Comparison of ENCODE assay signal across 8 cellular contexts in the genomic region with DNA sequence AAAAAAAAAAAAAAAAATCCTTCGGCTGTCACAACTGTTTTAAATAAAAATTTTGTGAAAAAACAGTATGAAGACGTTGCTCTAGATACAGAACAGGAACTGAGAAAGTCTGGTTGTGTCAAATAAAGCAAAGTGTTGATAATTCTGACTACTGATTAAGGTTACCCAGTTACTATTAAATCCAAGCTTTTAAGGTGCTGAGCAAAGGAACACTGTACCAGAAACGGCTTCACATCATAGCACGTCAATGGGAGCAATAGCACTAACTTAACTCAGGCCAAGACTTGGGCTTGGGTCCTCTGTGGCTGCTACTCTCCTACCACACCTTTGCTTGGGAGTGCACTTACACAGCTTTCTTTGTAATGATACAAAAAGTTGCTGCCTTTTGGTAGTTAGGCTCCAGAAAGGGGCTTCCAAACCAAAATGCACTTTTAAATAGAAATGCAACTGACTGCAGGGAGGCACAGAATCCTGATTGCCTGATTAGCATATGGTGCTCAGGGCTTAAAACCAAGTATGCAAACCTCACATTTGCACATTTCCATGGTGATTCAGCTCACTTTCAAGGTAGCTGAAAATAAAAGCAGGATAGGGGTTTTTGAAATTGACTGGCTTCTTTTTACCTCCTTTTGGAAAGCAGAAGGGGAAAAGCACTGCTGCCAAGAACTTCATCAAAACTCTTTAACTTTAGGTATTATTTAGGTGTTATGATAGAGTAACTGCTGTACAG. TPM values are rescaled to one million over a fixed set of nuclear protein-coding genes. Genes with fewer than 3 reads are reported as not detected.
A peak's percentile ranks its signal among the peaks of the same experiment; 100 is the strongest.
DNase-seq lines count a peak whose midpoint lies in the region; ATAC-seq and TF ChIP-seq lines count a peak whose summit lies in the region.
"Had no signal": no experiment of that assay in that cellular context is flagged by ENCODE, and none has a peak within 500 bp of the region (broad histone marks: within the 10 kb centered on the region; RNA-seq: fewer than 3 reads in every experiment).

No MANE protein-coding gene starts in this region.

- peak; percentile 10 for ATAC-seq in T-helper 17 cell
- ATAC-seq in stimulated activated memory B cell treated with anti-CD40 and anti-IgM and Interleukin-4, amounts not matched to agents 10 μg/mL and 1 μg/mL and 100 μg/mL, for 72 hours: peak; percentile 67

- peak; percentile 46 for TF ChIP-seq POLR2A in GM19099 (IDR thresholded peaks at IDR 0.05; ENCODE audit: extremely low read depth, insufficient read length, low read depth)

- H3K4me1 Mint-ChIP-seq in T-helper 17 cell: peaks cover 54% of the 10 kb centered on the region
- H3K4me1 Mint-ChIP-seq in stimulated activated memory B cell treated with anti-CD40 and anti-IgM and Interleukin-4, amounts not matched to agents 10 μg/mL and 1 μg/mL and 100 μg/mL, for 72 hours: peaks cover 52% of the 10 kb centered on the region

- peak overlapping the region; percentile 0 for H3K4me3 ChIP-seq in fibroblast of the aortic adventitia (ENCODE audit: low read depth, low read length)

- peak overlapping the region; percentile 99 for H3K27ac Mint-ChIP-seq in T-helper 17 cell
- peak overlapping the region; percentile 95 for H3K27ac Mint-ChIP-seq in stimulated activated memory B cell treated with anti-CD40 and anti-IgM and Interleukin-4, amounts not matched to agents 10 μg/mL and 1 μg/mL and 100 μg/mL, for 72 hours

- peaks cover 9% of the 10 kb centered on the region for H3K9me3 ChIP-seq in T-helper 17 cell (ENCODE audit: control insufficient read depth, low read length, poor library complexity, severe bottlenecking)

- DNase-seq in T-helper 17 cell (no peak), fibroblast of the aortic adventitia (ENCODE audit: low read depth) (no peak), HuH-7 (ENCODE audit: low spot score) (no peak), GM03348 (ENCODE audit: low spot score) (no peak), DMS153 (lab: John Stamatoyannopoulos, UW) (no peak)

- H3K27me3 Mint-ChIP-seq in T-helper 17 cell: no peaks in the 10 kb centered on the region
- no peaks in the 10 kb centered on the region for H3K27me3 Mint-ChIP-seq in stimulated activated memory B cell treated with anti-CD40 and anti-IgM and Interleukin-4, amounts not matched to agents 10 μg/mL and 1 μg/mL and 100 μg/mL, for 72 hours

- no peaks in the 10 kb centered on the region for H3K9me3 Mint-ChIP-seq in stimulated activated memory B cell treated with anti-CD40 and anti-IgM and Interleukin-4, amounts not matched to agents 10 μg/mL and 1 μg/mL and 100 μg/mL, for 72 hours

- TF ChIP-seq CTCF in fibroblast of the aortic adventitia (IDR thresholded peaks at IDR 0.05; ENCODE audit: insufficient read depth, low read length): no peak

- peak overlapping the region; percentile 94 for H3K4me3 Mint-ChIP-seq in T-helper 17 cell
- peak overlapping the region; percentile 66 for H3K4me3 Mint-ChIP-seq in stimulated activated memory B cell treated with anti-CD40 and anti-IgM and Interleukin-4, amounts not matched to agents 10 μg/mL and 1 μg/mL and 100 μg/mL, for 72 hours

- peaks cover 27% of the 10 kb centered on the region for H3K36me3 Mint-ChIP-seq in T-helper 17 cell (ENCODE audit: low read depth)
- H3K36me3 Mint-ChIP-seq in stimulated activated memory B cell treated with anti-CD40 and anti-IgM and Interleukin-4, amounts not matched to agents 10 μg/mL and 1 μg/mL and 100 μg/mL, for 72 hours: peaks cover 72% of the 10 kb centered on the region

RNA-seq across cellular contexts. Expression of a gene that starts 6.3 kb away (rescaled TPM):
- 1,000 to 10,000 TPM in 1 of 2 donors, 100 to 1,000 TPM in 1; 776 to 1,091 TPM for total RNA-seq in T-helper 17 cell
- 130 and 212 TPM in 2 replicates for total RNA-seq in fibroblast of the aortic adventitia (ENCODE audit: low replicate concordance)

RNA-seq across cellular contexts. Expression of a gene that starts 23.9 kb away (rescaled TPM):
- 1 to 10 TPM in 1 of 2 donors, under 1 TPM in 1; 0.39 to 1.6 TPM for total RNA-seq in T-helper 17 cell
- total RNA-seq in fibroblast of the aortic adventitia (ENCODE audit: low replicate concordance): 11.9 and 13.0 TPM in 2 replicates

RNA-seq across cellular contexts. Expression of a gene that starts 56.3 kb away (rescaled TPM):
- total RNA-seq in T-helper 17 cell (100 to 1,000 TPM; 152 to 173 TPM), fibroblast of the aortic adventitia (ENCODE audit: low replicate concordance) (82.1 and 156 TPM in 2 replicates)

RNA-seq across cellular contexts. Expression of a gene that starts 57.5 kb away (rescaled TPM):
- total RNA-seq in T-helper 17 cell: 1 to 10 TPM in 1 of 2 donors, not detected in 1; 1.1 TPM
- not detected in 2 replicates for total RNA-seq in fibroblast of the aortic adventitia (ENCODE audit: low replicate concordance)
- total RNA-seq: kidney epithelial cell had no signal
